ENCODE assay signal across 28 cellular contexts in genomic region chr11:1419811-1420210, GRCh38. TPM values are rescaled to one million over a fixed set of nuclear protein-coding genes. Genes with fewer than 3 reads are reported as not detected.
"Had no signal": no experiment of that assay in that cellular context is flagged by ENCODE, and none has a peak within 500 bp of the region (broad histone marks: within the 10 kb centered on the region; RNA-seq: fewer than 3 reads in every experiment).

No MANE protein-coding gene starts in this region.

- H3K27ac ChIP-seq: ascending aorta, breast epithelium, cardiac muscle cell, coronary artery, esophagus muscularis mucosa, foreskin keratinocyte, gastrocnemius medialis had no signal

- ATAC-seq: activated naive CD4-positive, alpha-beta T cell treated with anti-CD3 and anti-CD28 coated beads, Interleukin-2, amount 50 U/mL, for 72 hours; activated T-cell treated with anti-CD3 and anti-CD28 coated beads, Interleukin-2, amount 50 U/mL, for 72 hours; effector memory CD8-positive, alpha-beta T cell; foreskin keratinocyte; gastrocnemius medialis; T-helper 17 cell had no signal

- H3K27me3 ChIP-seq: ascending aorta, cardiac muscle cell, foreskin keratinocyte, gastrocnemius medialis had no signal

- H3K4me3 ChIP-seq: ascending aorta, breast epithelium, cardiac muscle cell, coronary artery, esophagus muscularis mucosa, gastrocnemius medialis had no signal

- DNase-seq: activated CD4-positive, alpha-beta memory T cell treated with anti-CD3 and anti-CD28 coated beads, Interleukin-2, amount 10 ng/mL, durations not matched to agents 7 days and 5 days; activated CD4-positive, alpha-beta T cell treated with anti-CD3 and anti-CD28 coated beads for 1 hour; activated CD4-positive, alpha-beta T cell treated with anti-CD3 and anti-CD28 coated beads for 4 hours; activated CD4-positive, alpha-beta T cell treated with anti-CD3 and anti-CD28 coated beads, Interleukin-2, amount 10 ng/mL, durations not matched to agents 7 days and 5 days; activated CD4-positive, alpha-beta T cell treated with anti-CD3 and anti-CD28 coated beads, Interleukin-2, amount 50 U/mL, for 4 hours; activated CD4-positive, CD25-positive, alpha-beta regulatory T cell; activated CD8-positive, alpha-beta memory T cell treated with anti-CD3 and anti-CD28 coated beads, Interleukin-2, amount 50 U/mL, for 48 hours; activated gamma-delta T cell; activated naive CD4-positive, alpha-beta T cell; activated naive CD4-positive, alpha-beta T cell treated with anti-CD3 and anti-CD28 coated beads, Interleukin-2, amount 10 ng/mL, durations not matched to agents 7 days and 5 days; activated naive CD8-positive, alpha-beta T cell treated with anti-CD3 and anti-CD28 coated beads, Interleukin-2, amount 10 ng/mL, durations not matched to agents 7 days and 5 days; activated T-cell treated with anti-CD3 and anti-CD28 coated beads for 4 hours; activated T-cell treated with anti-CD3 and anti-CD28 coated beads, Interleukin-2, amount 50 U/mL, for 24 hours; activated T-cell treated with anti-CD3 and anti-CD28 coated beads, Interleukin-2, amount 50 U/mL, for 72 hours; effector CD4-positive, alpha-beta T cell; effector memory CD8-positive, alpha-beta T cell; erythroblast; foreskin keratinocyte; gastrocnemius medialis; glutamatergic neuron; T-helper 1 cell; T-helper 17 cell had no signal

RNA-seq across cellular contexts. Expression of gene BRSK2, which starts 30.1 kb away (rescaled TPM):
- total RNA-seq: activated CD4-positive, alpha-beta T cell treated with anti-CD3 and anti-CD28 coated beads, Interleukin-2, amount 10 ng/mL, durations not matched to agents 7 days and 5 days had no signal
